Comparison of ENCODE assay signal across 12 cellular contexts in the genomic region with DNA sequence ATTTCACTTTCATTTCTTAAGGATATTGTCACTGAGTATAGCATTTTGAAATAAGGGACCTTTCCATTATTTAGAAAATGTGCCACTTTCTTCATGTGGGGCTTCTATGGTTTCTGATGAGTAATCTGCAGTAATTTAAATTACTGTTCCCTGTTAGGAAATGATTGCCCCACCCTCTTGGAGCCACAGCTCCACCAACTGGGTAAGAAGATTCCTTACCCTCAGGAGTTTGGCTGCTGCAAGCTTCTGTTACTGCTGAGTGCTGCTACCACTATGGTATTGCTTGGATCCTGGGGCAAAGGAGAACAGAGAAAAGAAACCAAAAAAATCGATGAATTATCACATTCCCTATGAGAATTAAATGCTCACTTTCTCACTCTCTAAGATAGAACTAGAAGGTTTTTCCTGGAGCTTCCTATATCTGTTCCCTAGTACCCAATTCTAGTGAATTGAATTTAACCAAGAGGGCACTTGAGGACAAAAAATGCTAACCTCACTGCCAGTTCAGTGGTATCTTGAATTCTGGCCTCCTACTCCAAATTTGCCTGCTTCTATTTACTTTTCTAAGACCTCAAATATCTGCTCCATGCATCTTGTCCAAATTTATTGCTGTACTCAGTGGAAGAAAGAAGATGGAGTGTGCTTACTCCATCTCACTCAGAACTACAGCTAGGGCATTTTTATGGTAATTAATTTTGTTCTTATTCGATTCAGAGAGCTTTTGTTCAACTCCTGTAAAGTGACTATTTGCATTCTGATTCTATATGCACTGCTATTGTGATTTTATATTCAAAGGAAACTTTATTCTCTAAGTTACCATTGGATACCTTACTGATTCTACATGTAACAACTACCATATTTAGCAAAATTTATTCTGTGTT.
DNase-seq lines count a peak whose midpoint lies in the region; ATAC-seq and TF ChIP-seq lines count a peak whose summit lies in the region.
"Had no signal": no experiment of that assay in that cellular context is flagged by ENCODE, and none has a peak within 500 bp of the region (broad histone marks: within the 10 kb centered on the region; RNA-seq: fewer than 3 reads in every experiment).

No MANE protein-coding gene starts in this region.

- no peak overlapping the region for H3K4me2 ChIP-seq in PC-3 (ENCODE audit: low read length)

- 0 out of 2 replicates have a peak overlapping the region, but pooled peaks have one; percentile 10 for H3K27ac ChIP-seq in ACC112 (ENCODE audit: low read depth, low read length)
- H3K27ac ChIP-seq in PC-3 (ENCODE audit: low read length), result no peak overlapping the region
- no peak overlapping the region for H3K27ac ChIP-seq in esophagus squamous epithelium
- H3K27ac ChIP-seq: SJSA1 had no signal

- H3K27me3 ChIP-seq in ACC112 (ENCODE audit: insufficient read depth, low read length) (no peaks in the 10 kb centered on the region), PC-3 (ENCODE audit: low read length) (no peaks in the 10 kb centered on the region), esophagus squamous epithelium (no peaks in the 10 kb centered on the region)
- H3K27me3 ChIP-seq: SJSA1 had no signal

- BruUV-seq in PC-3 (replicated peaks; lab: Mats Ljungman, UMichigan), result no TSS peak

- no peak for ATAC-seq in PC-3

- H3K36me3 ChIP-seq in ACC112 (ENCODE audit: insufficient read depth, low read length) (no peaks in the 10 kb centered on the region), PC-3 (ENCODE audit: low read depth, low read length) (no peaks in the 10 kb centered on the region), esophagus squamous epithelium (no peaks in the 10 kb centered on the region)
- H3K36me3 ChIP-seq: SJSA1 had no signal

- CTCF ChIA-PET in PC-3 (lab: Charles Lee), result no interaction called here

- no peak for TF ChIP-seq CTCF in PC-3 (conservative IDR thresholded peaks at IDR 0.05; ENCODE audit: low read depth, low read length)
- peak; percentile 22 for TF ChIP-seq CTCF in fibroblast of villous mesenchyme (IDR thresholded peaks at IDR 0.05; ENCODE audit: insufficient read depth, low read depth, low read length)
- no peak for TF ChIP-seq CTCF in esophagus squamous epithelium (IDR thresholded peaks at IDR 0.05)

- POLR2A ChIA-PET in PC-3 (lab: Charles Lee; ENCODE audit: unreplicated experiment), result no interaction called here

- intact Hi-C loops in PC-3 (cut with micrococcal nuclease) (loop anchor here (5.0 kb wide), 1 partner anchor 384 kb away; no protein-coding TSS in a partner anchor), esophagus squamous epithelium (cut with DNase I) (no loop called here)

- H3K79me2 ChIP-seq in ACC112 (ENCODE audit: control insufficient read depth, insufficient read depth, low read length, unreplicated experiment), result no peaks in the 10 kb centered on the region
- H3K79me2 ChIP-seq in PC-3 (ENCODE audit: low read length), result no peaks in the 10 kb centered on the region

- H3K9me2 ChIP-seq in PC-3 (replicated peaks; ENCODE audit: low read length), result no peaks in the 10 kb centered on the region

- no peak for TF ChIP-seq POLR2A in esophagus squamous epithelium (IDR thresholded peaks at IDR 0.05)

- H2AFZ ChIP-seq in ACC112 (ENCODE audit: low read length, unreplicated experiment), result peak overlapping the region; percentile 26
- no peak overlapping the region for H2AFZ ChIP-seq in PC-3 (ENCODE audit: low read length)

- DNase-seq in HT1080 (ENCODE audit: low read depth) (peak; percentile 34), PC-3 (peak; percentile 4), fibroblast of villous mesenchyme (ENCODE audit: low read depth) (peak; percentile 38), HUDEP-2 (lab: John Stamatoyannopoulos, UW; ENCODE audit: unreplicated experiment in 76 of 76) (no peak), NCI-H510A treated with DMSO at 0.1 percent for 48 hours (lab: John Stamatoyannopoulos, UW) (no peak), esophagus squamous epithelium (lab: John Stamatoyannopoulos, UW) (no peak)
- DNase-seq in activated CD4-positive, alpha-beta T cell treated with anti-CD3 and anti-CD28 coated beads, Interleukin-2, amount 50 U/mL, for 1 hour, result no peak
- DNase-seq: activated B cell treated with CpG ODN at 0.5 μM for 24 hours, NCI-H1436 treated with DMSO at 0.1 percent for 48 hours, NCI-H69 had no signal

- no peak overlapping the region for H3K9ac ChIP-seq in PC-3 (ENCODE audit: low read length)

- 40 to 46% methylated on average over 2 of the region's 2 CpGs for WGBS in esophagus squamous epithelium, 2 donors

- H3K4me3 ChIP-seq in ACC112 (ENCODE audit: low read depth, low read length), result no peak overlapping the region
- no peak overlapping the region for H3K4me3 ChIP-seq in PC-3 (ENCODE audit: low read length)
- H3K4me3 ChIP-seq in fibroblast of villous mesenchyme (ENCODE audit: low read depth, low read length), result no peak overlapping the region
- no peak overlapping the region for H3K4me3 ChIP-seq in esophagus squamous epithelium
- H3K4me3 ChIP-seq: SJSA1 had no signal

- no peaks in the 10 kb centered on the region for H3F3A ChIP-seq in PC-3 (ENCODE audit: low read length, unreplicated experiment)

- H3K9me3 ChIP-seq in PC-3 (ENCODE audit: low read length), result no peaks in the 10 kb centered on the region
- no peaks in the 10 kb centered on the region for H3K9me3 ChIP-seq in esophagus squamous epithelium

- no peaks in the 10 kb centered on the region for H4K20me1 ChIP-seq in PC-3 (ENCODE audit: low read length)

- H3K4me1 ChIP-seq in ACC112 (ENCODE audit: control insufficient read depth, insufficient read depth, low read length, unreplicated experiment) (peaks cover 17% of the 10 kb centered on the region), PC-3 (ENCODE audit: insufficient read depth, low read length) (no peaks in the 10 kb centered on the region), esophagus squamous epithelium (no peaks in the 10 kb centered on the region)
- H3K4me1 ChIP-seq: SJSA1 had no signal

Comparison
In these comparisons a context has a peak if more than half of its experiments do, and no peak if none do; other contexts are left out.
1. DNase-seq: peak in HT1080 (single experiment), PC-3 (single experiment) and fibroblast of villous mesenchyme (single experiment); none in HUDEP-2 (0 of 76), NCI-H510A treated with DMSO at 0.1 percent for 48 hours (single experiment), activated CD4-positive, alpha-beta T cell treated with anti-CD3 and anti-CD28 coated beads, Interleukin-2, amount 50 U/mL, for 1 hour (single experiment) and esophagus squamous epithelium (single experiment).